8 cellular contexts compared by ENCODE assay signal in the genomic region with DNA sequence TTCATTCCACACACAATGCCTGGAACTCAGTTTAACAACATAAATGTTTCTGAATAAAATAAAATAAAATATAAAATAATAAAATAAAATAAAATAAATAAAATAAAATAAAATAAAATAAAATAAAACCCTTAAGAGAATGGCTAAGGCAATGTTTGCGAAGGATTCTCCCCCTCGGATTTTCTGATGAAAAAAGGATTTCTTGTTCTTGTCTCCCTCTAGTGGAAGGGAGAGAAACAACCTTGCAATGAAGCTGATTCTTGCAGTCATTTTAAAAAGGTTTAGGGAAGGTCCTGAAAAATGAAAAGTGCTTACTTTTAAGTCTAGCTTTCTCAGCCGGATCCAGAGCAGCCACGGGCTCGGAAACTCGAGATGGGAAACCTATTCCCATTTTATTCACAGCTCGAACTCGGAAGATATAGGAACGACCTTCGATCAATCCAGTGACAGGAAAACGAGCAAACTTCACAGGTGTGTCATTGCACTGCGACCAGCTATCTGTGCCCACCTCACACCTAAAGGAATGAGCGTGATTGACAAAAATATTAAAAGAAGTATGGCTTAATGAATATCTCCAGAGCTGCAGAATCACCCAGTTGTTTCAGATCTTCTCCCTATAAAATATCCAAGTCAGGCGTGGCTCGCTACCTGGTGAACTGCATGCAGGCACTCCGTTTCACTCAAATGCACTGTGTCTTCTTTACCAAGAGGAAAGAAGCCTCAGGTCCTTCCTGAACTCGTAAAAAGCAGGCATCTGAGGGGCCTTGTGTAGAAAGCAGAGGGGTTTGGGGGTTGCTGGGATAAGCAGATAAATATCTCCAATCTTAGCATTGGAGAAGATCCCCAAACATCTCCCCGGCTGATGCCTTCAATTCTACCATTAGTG.
A peak's percentile ranks its signal among the peaks of the same experiment; 100 is the strongest.
DNase-seq lines count a peak whose midpoint lies in the region; ATAC-seq and TF ChIP-seq lines count a peak whose summit lies in the region.

No MANE protein-coding gene starts in this region.

- H3K36me3 ChIP-seq in KMS-11 (ENCODE audit: insufficient read depth): no peaks in the 10 kb centered on the region

- H3K4me3 Mint-ChIP-seq in T-cell: no peak overlapping the region

- TF ChIP-seq CTCF in KMS-11 (conservative IDR thresholded peaks at IDR 0.05; ENCODE audit: low read depth, low read length) (peak; percentile 82), foreskin keratinocyte (conservative IDR thresholded peaks at IDR 0.05) (peak; percentile 73), retinal pigment epithelial cell (conservative IDR thresholded peaks at IDR 0.05; ENCODE audit: low read depth, low read length) (peak; percentile 72)

- no peak overlapping the region for H2AFZ ChIP-seq in KMS-11 (ENCODE audit: low read depth)

- POLR2A ChIA-PET in T-cell (lab: Charles Lee): interaction anchor here in 1 of 2 donors (0.6 kb wide), 2 partner anchors 157 to 462 kb away, joined by 3 read pairs; no protein-coding TSS in a partner anchor

- H3K27me3 ChIP-seq in KMS-11 (ENCODE audit: insufficient read depth, low read depth) (no peaks in the 10 kb centered on the region), foreskin keratinocyte (no peaks in the 10 kb centered on the region)

- H3K36me3 Mint-ChIP-seq in T-cell: peaks cover 2% of the 10 kb centered on the region

- H4K20me1 ChIP-seq in KMS-11 (ENCODE audit: insufficient read depth): no peaks in the 10 kb centered on the region

- H3K27ac Mint-ChIP-seq in T-cell: no peak overlapping the region

- H3K27me3 Mint-ChIP-seq in T-cell: no peaks in the 10 kb centered on the region

- H3K4me2 ChIP-seq in KMS-11: no peak overlapping the region

- H3K79me2 ChIP-seq in KMS-11 (ENCODE audit: insufficient read depth, low read depth): no peaks in the 10 kb centered on the region

- ATAC-seq in foreskin keratinocyte: peak; percentile 16
- no peak for ATAC-seq in GM21381 (IDR thresholded peaks at IDR 0.05; ENCODE audit: unreplicated experiment)
- ATAC-seq in T-cell (replicated peaks in 1 of 4): no peak

- peak; percentile 28 for DNase-seq in EL
- peak; percentile 67 for DNase-seq in SKM-1 treated with dmso at 0.1 percent for 144 hours (lab: John Stamatoyannopoulos, UW; ENCODE audit: unreplicated experiment)
- DNase-seq in foreskin keratinocyte: peak in 1 of 2 donors; percentile 3
- DNase-seq in retinal pigment epithelial cell (ENCODE audit: low read depth): no peak
- no peak for DNase-seq in ureter (ENCODE audit: low spot score)
- DNase-seq in T-cell: no peak

- H3K9ac ChIP-seq in KMS-11: no peak overlapping the region

- no peak overlapping the region for H3K4me3 ChIP-seq in KMS-11 (IDR thresholded peaks at IDR 0.05; ENCODE audit: insufficient read depth, low read depth, low read length)
- no peak overlapping the region for H3K4me3 ChIP-seq in retinal pigment epithelial cell (ENCODE audit: low read length)

- no peak overlapping the region for H3K27ac ChIP-seq in KMS-11
- H3K27ac ChIP-seq in foreskin keratinocyte: no peak overlapping the region

- CTCF ChIA-PET in T-cell (lab: Charles Lee): interaction anchor here (0.5 to 2.7 kb wide), 30 partner anchors 9 to 525 kb away, joined by 3 to 42 read pairs (median 4); no protein-coding TSS in a partner anchor

- peaks cover 0 to 10% (median 6%) of the 10 kb centered on the region in 3 donors for H3K4me1 Mint-ChIP-seq in T-cell

- H3K4me1 ChIP-seq in KMS-11 (ENCODE audit: low read depth, poor library complexity, severe bottlenecking) (peaks cover 9% of the 10 kb centered on the region), foreskin keratinocyte (no peaks in the 10 kb centered on the region)

- no peaks in the 10 kb centered on the region for H3K9me3 Mint-ChIP-seq in T-cell

Comparison
In these comparisons a context has a peak if more than half of its experiments do, and no peak if none do; other contexts are left out.
1. DNase-seq: peak in EL (single experiment) and SKM-1 treated with dmso at 0.1 percent for 144 hours (single experiment); none in retinal pigment epithelial cell (single experiment), ureter (single experiment) and T-cell (0 of 34).
2. Peak in every context shown above with its lines, with median percentiles within 50 percentile points of each other: CTCF ChIP-seq.